In genomic region chr2:187459242-187459641, GRCh38 we compare ENCODE assay signal across 18 cellular contexts. TPM values are rescaled to one million over a fixed set of nuclear protein-coding genes. Genes with fewer than 3 reads are reported as not detected.
"Had no signal": no experiment of that assay in that cellular context is flagged by ENCODE, and none has a peak within 500 bp of the region (broad histone marks: within the 10 kb centered on the region; RNA-seq: fewer than 3 reads in every experiment).

No MANE protein-coding gene starts in this region.

- H3K27me3 ChIP-seq: SJCRH30 had no signal

- ATAC-seq: SK-N-SH treated with all-trans-retinoic acid at 6 μM for 48 hours had no signal

- H3K4me3 ChIP-seq: SJCRH30 had no signal

- H3K9me3 ChIP-seq: SJCRH30 had no signal

- H3K27ac ChIP-seq: SJCRH30 had no signal

- DNase-seq: KBM-7, NCI-H1092, NCI-H1436, NCI-H187, NCI-H2029, NCI-H2081 treated with DMSO at 0.1 percent for 48 hours, NCI-H2171, NCI-H226, NCI-H446, NCI-H510A, NCI-H524 treated with DMSO at 0.1 percent for 48 hours, NCI-H69, NCI-H774, RPMI8226, SHP77 treated with DMSO at 0.1 percent for 48 hours, SJCRH30 had no signal

- H3K4me1 ChIP-seq: SJCRH30 had no signal

RNA-seq across cellular contexts. Expression of gene CALCRL, which starts 11.2 kb away (rescaled TPM):
- total RNA-seq: HT-29 had no signal
